In genomic region chr9:134544388-134545212, GRCh38 we compare ENCODE assay signal across 10 cellular contexts.
DNase-seq lines count a peak whose midpoint lies in the region; ATAC-seq, FAIRE-seq and TF ChIP-seq lines count a peak whose summit lies in the region.
"Had no signal": no experiment of that assay in that cellular context is flagged by ENCODE, and none has a peak within 500 bp of the region (broad histone marks: within the 10 kb centered on the region; RNA-seq: fewer than 3 reads in every experiment).

No MANE protein-coding gene starts in this region.

- CTCF ChIA-PET in H1 (lab: Charles Lee; ENCODE audit: partially characterized antibody): interaction anchor here (0.7 to 1.1 kb wide), 2 partner anchors 16 to 91 kb away, joined by 3 read pairs; no protein-coding TSS in a partner anchor

- no peak overlapping the region for H4K5ac ChIP-seq in H1 (ENCODE audit: insufficient read length, low read depth, low read length)

- POLR2A ChIA-PET in H1 (lab: Charles Lee; ENCODE audit: partially characterized antibody): no interaction called here

- ATAC-seq in Right ventricle myocardium inferior (peak; percentile 36), lung (ENCODE audit: insufficient read depth, low FRiP score) (no peak)
- ATAC-seq: activated CD4-positive, CD25-positive, alpha-beta regulatory T cell treated with anti-CD3 and anti-CD28 coated beads, Interleukin-2, amount 50 U/mL, for 24 hours had no signal

- no peak overlapping the region for H2BK20ac ChIP-seq in H1 (ENCODE audit: low read length)

- peak overlapping the region; percentile 72; the same call in 1 of the 2 replicates for H4K8ac ChIP-seq in H1 (ENCODE audit: extremely low read depth, insufficient read depth, low read length)

- no peak overlapping the region for H2BK5ac ChIP-seq in H1 (ENCODE audit: low read depth, low read length)

- no peak overlapping the region for H3K4ac ChIP-seq in H1 (replicated peaks; ENCODE audit: insufficient read length, low read depth, low read length)

- H2BK12ac ChIP-seq in H1 (ENCODE audit: low read depth, low read length): no peak overlapping the region

- no peak overlapping the region for H2AK5ac ChIP-seq in H1 (ENCODE audit: low read depth, low read length)

- FAIRE-seq in H1 (lab: Jason Lieb, UNC): no peak
- FAIRE-seq in urothelium cell line (lab: Jason Lieb, UNC): peak; percentile 76
- FAIRE-seq: A204.1 had no signal

- H4K91ac ChIP-seq in H1 (replicated peaks; ENCODE audit: insufficient read length, low read length): no peak overlapping the region

- no peaks in the 10 kb centered on the region for H3K36me3 ChIP-seq in H1 (ENCODE audit: control insufficient read depth in 2 of 4, insufficient read depth in 4 of 4, low read length in 3 of 4)
- H3K36me3 ChIP-seq in lung (ENCODE audit: control insufficient read depth in 2 of 2, insufficient read depth in 2 of 2, low read length in 2 of 2): no peaks in the 10 kb centered on the region

- no peaks in the 10 kb centered on the region for H3K79me2 ChIP-seq in H1 (ENCODE audit: control insufficient read depth in 1 of 2, insufficient read depth in 2 of 2, low read length in 2 of 2)

- no peak for TF ChIP-seq EP300 in H1 (IDR thresholded peaks at IDR 0.05; ENCODE audit: borderline replicate concordance in 1 of 2, low read depth in 2 of 2, low read length in 2 of 2)

- H3K4me3 ChIP-seq in H1 (ENCODE audit: extremely low read depth in 1 of 4, insufficient read depth in 2 of 4, low read depth in 3 of 4, low read length in 4 of 4) (no peak overlapping the region), lung (no peak overlapping the region)

- H3K79me1 ChIP-seq in H1 (ENCODE audit: low read depth, low read length): no peaks in the 10 kb centered on the region

- H4K20me1 ChIP-seq in H1 (replicated peaks in 1 of 2; ENCODE audit: control insufficient read depth in 1 of 2, insufficient read depth in 2 of 2, low read length in 2 of 2): no peaks in the 10 kb centered on the region

- H3K27me3 ChIP-seq in H1 (replicated peaks in 1 of 4; ENCODE audit: control insufficient read depth in 3 of 4, extremely low read depth in 1 of 4, insufficient read depth in 3 of 4, low read length in 3 of 4): no peaks in the 10 kb centered on the region; a peak in 1 of 7 replicates
- H3K27me3 ChIP-seq in lung (ENCODE audit: control insufficient read depth, insufficient read depth): no peaks in the 10 kb centered on the region

- TF ChIP-seq POLR2A in H1 (IDR thresholded peaks at IDR 0.05; ENCODE audit: control extremely low read depth in 1 of 2, low read depth in 2 of 2, low read length in 2 of 2): 0 out of 3 replicates have a peak, but pooled peaks of 1 of the 2 experiments have one; percentile 19

- no peak overlapping the region for H3K4me2 ChIP-seq in H1 (ENCODE audit: insufficient read depth in 1 of 2, low read depth in 2 of 2, low read length in 2 of 2)

- TF ChIP-seq CTCF in H1 (IDR thresholded peaks at IDR 0.05; ENCODE audit: control extremely low read depth in 1 of 3, insufficient read depth in 1 of 3, low read depth in 1 of 3, low read length in 3 of 3) (no peak), lung (IDR thresholded peaks at IDR 0.05; ENCODE audit: control extremely low read depth, extremely low read depth) (no peak)

- peak overlapping the region; percentile 36 for H2AFZ ChIP-seq in H1 (ENCODE audit: low read length)

- intact Hi-C loops in Right ventricle myocardium inferior (cut with DNase I) (no loop called here), cardiac septum (cut with DNase I) (loop anchor here (5.0 kb wide), 1 partner anchor 48 kb away; no protein-coding TSS in a partner anchor)

- H3K4me1 ChIP-seq in H1 (replicated peaks in 1 of 4; ENCODE audit: control insufficient read depth in 3 of 4, insufficient read depth in 4 of 4, low read length in 3 of 4) (peaks cover 3 to 8% (median 5%) of the 10 kb centered on the region in 4 experiments; a peak in 4 of 7 replicates), lung (ENCODE audit: control insufficient read depth in 2 of 2, insufficient read depth in 2 of 2, low read length in 2 of 2) (no peaks in the 10 kb centered on the region)

- DNase-seq in Right ventricle myocardium inferior (ENCODE audit: missing footprints) (no peak), cardiac septum (ENCODE audit: low spot score) (no peak), H1 (ENCODE audit: low read depth in 1 of 2, low spot score in 2 of 2) (peak in 1 of 2 experiments; percentile 36), lung (ENCODE audit: low spot score) (peak; percentile 35), urothelium cell line (ENCODE audit: low spot score) (peak; percentile 91), NCI-H510A (lab: John Stamatoyannopoulos, UW) (no peak), NCI-H187 (lab: John Stamatoyannopoulos, UW) (no peak), NOMO-1 treated with dmso at 0.1 percent for 144 hours (lab: John Stamatoyannopoulos, UW; ENCODE audit: unreplicated experiment) (no peak)

- H3K9me3 ChIP-seq in H1 (ENCODE audit: insufficient read depth in 2 of 2, low read depth in 1 of 2, low read length in 1 of 2) (no peaks in the 10 kb centered on the region; a peak in 1 of 4 replicates), lung (ENCODE audit: control insufficient read depth in 2 of 2, insufficient read depth in 1 of 2, low read length in 1 of 2) (peaks cover 0 to 3% of the 10 kb centered on the region in 2 donors)

- 80% methylated on average over 26 of the region's 26 CpGs; no CpG with 5 or more reads in 1 of the 2 experiments for WGBS in H1 (ENCODE audit: extremely low coverage in 1 of 2, insufficient coverage in 1 of 2, insufficient read length in 1 of 2, insufficient replicate concordance in 2 of 2, low coverage in 1 of 2, low lambda C conversion rate in 2 of 2, missing lambda C conversion rate in 1 of 2), 2 experiments
- 75 to 84% methylated on average over 26 of the region's 26 CpGs for WGBS in lung, 2 donors

- H3K14ac ChIP-seq in H1 (ENCODE audit: insufficient read length): no peak overlapping the region

- no peak for TF ChIP-seq RAD21 in H1 (IDR thresholded peaks at IDR 0.05 in 1 of 2, conservative IDR thresholded peaks at IDR 0.05 in 1 of 2; ENCODE audit: low read depth in 2 of 2, low read length in 2 of 2)

- H3K27ac ChIP-seq in H1 (ENCODE audit: low read depth, low read length) (no peak overlapping the region), lung (ENCODE audit: low read depth in 1 of 2, low read length in 1 of 2) (peak overlapping the region in 1 of 2 donors; percentile 12)

- no peak overlapping the region for H3K56ac ChIP-seq in H1 (replicated peaks; ENCODE audit: insufficient read length, low read depth, low read length)

- no peak overlapping the region for H3K9ac ChIP-seq in H1 (replicated peaks in 1 of 4; ENCODE audit: extremely low read depth in 1 of 4, low read depth in 3 of 4, low read length in 3 of 4)

- H3K18ac ChIP-seq in H1 (ENCODE audit: extremely low read depth, low read length): no peak overlapping the region

- H2BK15ac ChIP-seq in H1 (ENCODE audit: low read length): no peak overlapping the region

- H3K23ac ChIP-seq in H1 (ENCODE audit: insufficient read length): no peak overlapping the region

- H3K23me2 ChIP-seq in H1 (ENCODE audit: low read depth, low read length): no peaks in the 10 kb centered on the region

- H2BK120ac ChIP-seq in H1 (replicated peaks; ENCODE audit: low read depth, low read length): no peak overlapping the region

TF ChIP-seq in H1, 55 proteins besides CTCF, POLR2A, EP300 and RAD21:
- TF ChIP-seq JUN (IDR thresholded peaks at IDR 0.05; ENCODE audit: low read depth, low read length) (peak; percentile 60; the same call in 1 of the 2 replicates), JUND (IDR thresholded peaks at IDR 0.05; ENCODE audit: low read length) (peak; percentile 95), TEAD4 (IDR thresholded peaks at IDR 0.05; ENCODE audit: low read depth, low read length) (peak; percentile 44; the same call in 1 of the 2 replicates), NANOG (IDR thresholded peaks at IDR 0.05; ENCODE audit: insufficient read depth, low read depth, low read length, poor library complexity, severe bottlenecking) (no peak), YY1 (IDR thresholded peaks at IDR 0.05; ENCODE audit: low read depth, low read length) (peak; percentile 17; the same call in 1 of the 2 replicates)

Comparison
In these comparisons a context has a peak if more than half of its experiments do, and no peak if none do; other contexts are left out.
1. DNase-seq: peak in lung (single experiment) and urothelium cell line (single experiment); none in Right ventricle myocardium inferior (single experiment), cardiac septum (single experiment), NCI-H510A (single experiment), NCI-H187 (0 of 2) and NOMO-1 treated with dmso at 0.1 percent for 144 hours (single experiment).